ENCODE assay signal across 10 cellular contexts in the genomic region with DNA sequence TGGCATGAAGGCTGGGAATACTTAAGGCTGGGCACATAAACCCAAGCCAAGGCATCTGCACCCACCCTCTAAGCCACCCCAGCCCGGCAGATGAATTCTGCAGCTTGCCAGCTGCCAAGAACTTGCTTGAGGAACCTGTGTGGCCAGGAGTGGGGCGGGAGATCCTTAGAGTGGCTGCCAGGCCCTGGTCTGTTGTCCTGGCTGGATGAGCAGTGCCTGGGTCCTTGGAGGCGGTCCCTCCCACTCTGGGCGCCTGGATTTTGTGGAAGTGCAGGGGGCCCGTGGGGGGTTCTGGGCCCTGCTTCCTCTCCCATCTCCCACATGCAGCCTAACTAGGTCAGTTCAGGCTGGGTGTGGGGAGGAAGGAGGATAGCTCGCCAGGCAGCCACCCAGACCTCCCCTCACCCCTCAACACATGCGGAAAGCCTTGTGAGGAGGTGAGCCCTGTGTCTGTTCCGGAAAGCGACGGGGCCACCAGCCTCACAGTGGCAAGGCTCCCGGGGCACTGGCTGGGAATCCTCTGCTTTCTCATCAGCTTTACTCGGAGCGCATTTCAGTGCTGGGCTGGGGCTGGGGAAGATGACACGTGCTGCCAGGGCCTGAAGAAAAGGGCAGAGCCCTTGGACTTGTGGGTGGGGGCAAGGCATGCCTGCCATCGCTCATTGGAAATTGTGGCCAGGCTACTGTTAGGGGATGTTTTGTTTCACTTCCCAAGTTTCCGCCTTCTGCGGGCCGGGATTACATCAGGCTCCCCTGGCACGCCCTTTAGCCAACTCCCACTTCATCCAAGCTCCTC. TPM values are rescaled to one million over a fixed set of nuclear protein-coding genes. Genes with fewer than 3 reads are reported as not detected.
DNase-seq lines count a peak whose midpoint lies in the region; FAIRE-seq and TF ChIP-seq lines count a peak whose summit lies in the region.
"Had no signal": no experiment of that assay in that cellular context is flagged by ENCODE, and none has a peak within 500 bp of the region (broad histone marks: within the 10 kb centered on the region; RNA-seq: fewer than 3 reads in every experiment).

No MANE protein-coding gene starts in this region.

- peaks cover 10% of the 10 kb centered on the region for H3K4me1 ChIP-seq in keratinocyte (ENCODE audit: control insufficient read depth, extremely low read depth, insufficient read depth, low read length)

- no peak for TF ChIP-seq CTCF in keratinocyte (optimal IDR thresholded peaks at IDR 0.05 in 1 of 3, IDR thresholded peaks at IDR 0.05 in 1 of 3, conservative IDR thresholded peaks at IDR 0.05 in 1 of 3; ENCODE audit: extremely low read depth in 1 of 3, insufficient read depth in 2 of 3, low read length in 3 of 3)

- DNase-seq in HK-2 (ENCODE audit: unreplicated experiment) (peak; percentile 50), astrocyte of the hippocampus (ENCODE audit: low read depth, low spot score) (peak; percentile 35), keratinocyte (ENCODE audit: low read depth, low spot score) (no peak), substantia nigra (lab: John Stamatoyannopoulos, UW) (peak in 35 of 49 donors; percentile 20 to 83 (median 60)), KG1 (lab: John Stamatoyannopoulos, UW) (no peak), GM12891 (ENCODE audit: insufficient read length, low spot score) (no peak), GF-D8 (lab: John Stamatoyannopoulos, UW) (no peak)
- no peak for DNase-seq in activated naive CD8-positive, alpha-beta T cell treated with anti-CD3 and anti-CD28 coated beads for 36 hours
- DNase-seq: T-helper 17 cell had no signal

- H3K27me3 Mint-ChIP-seq in activated naive CD8-positive, alpha-beta T cell treated with anti-CD3 and anti-CD28 coated beads for 36 hours, result peaks cover 4% of the 10 kb centered on the region

- peaks cover 50% of the 10 kb centered on the region for H3K27me3 ChIP-seq in keratinocyte (ENCODE audit: control insufficient read depth, extremely low read depth, insufficient read depth, low read length)

- H2AFZ ChIP-seq in keratinocyte (ENCODE audit: control insufficient read depth, low read length), result peak overlapping the region; percentile 33

- dilution Hi-C loops in keratinocyte (cut with MboI; ENCODE audit: extremely low pct_ligation_motif_present, low sequenced_read_pairs), result no loop called here

- TF ChIP-seq POLR2A in GM12891 (IDR thresholded peaks at IDR 0.05; ENCODE audit: low read depth, low read length), result no peak

- peak overlapping the region; percentile 63 for H3K4me2 ChIP-seq in keratinocyte (ENCODE audit: control insufficient read depth, extremely low read depth, insufficient read depth, low read depth, low read length)

- no peak overlapping the region for H3K4me3 ChIP-seq in keratinocyte (ENCODE audit: control insufficient read depth in 2 of 3, extremely low read depth in 1 of 3, insufficient read depth in 2 of 3, low read depth in 1 of 3, low read length in 3 of 3)

- no peak overlapping the region for H3K27ac Mint-ChIP-seq in activated naive CD8-positive, alpha-beta T cell treated with anti-CD3 and anti-CD28 coated beads for 36 hours
- H3K27ac Mint-ChIP-seq: mesothelial cell of epicardium had no signal

- H3K36me3 Mint-ChIP-seq in activated naive CD8-positive, alpha-beta T cell treated with anti-CD3 and anti-CD28 coated beads for 36 hours, result no peaks in the 10 kb centered on the region
- H3K36me3 Mint-ChIP-seq: mesothelial cell of epicardium had no signal

- H3K79me2 ChIP-seq in keratinocyte (ENCODE audit: control insufficient read depth, insufficient read depth, low read length), result no peaks in the 10 kb centered on the region

- no peaks in the 10 kb centered on the region for H3K4me1 Mint-ChIP-seq in activated naive CD8-positive, alpha-beta T cell treated with anti-CD3 and anti-CD28 coated beads for 36 hours

- no peaks in the 10 kb centered on the region for H3K9me3 ChIP-seq in keratinocyte (ENCODE audit: control insufficient read depth, low read depth, low read length)

- FAIRE-seq in keratinocyte (lab: Jason Lieb, UNC) (no peak), GM12891 (lab: Jason Lieb, UNC) (no peak)

- H3K36me3 ChIP-seq in keratinocyte (ENCODE audit: control insufficient read depth in 2 of 2, extremely low read depth in 1 of 2, insufficient read depth in 2 of 2, low read length in 2 of 2), result no peaks in the 10 kb centered on the region

- H3K9me1 ChIP-seq in keratinocyte (ENCODE audit: control insufficient read depth, extremely low read depth, insufficient read depth, low read length), result no peaks in the 10 kb centered on the region

- no peaks in the 10 kb centered on the region for H4K20me1 ChIP-seq in keratinocyte (ENCODE audit: control insufficient read depth, extremely low read depth, insufficient read depth, low read length)

- H3K4me3 Mint-ChIP-seq in activated naive CD8-positive, alpha-beta T cell treated with anti-CD3 and anti-CD28 coated beads for 36 hours, result no peak overlapping the region
- H3K4me3 Mint-ChIP-seq: mesothelial cell of epicardium, T-helper 17 cell had no signal

- H3K9ac ChIP-seq in keratinocyte (ENCODE audit: control insufficient read depth, extremely low read depth, insufficient read depth, low read length), result peak overlapping the region; percentile 9

- H3K27ac ChIP-seq in keratinocyte (ENCODE audit: control insufficient read depth, insufficient read depth, low read length) (no peak overlapping the region), substantia nigra (ENCODE audit: low read depth, low read length, poor library complexity, severe bottlenecking) (no peak overlapping the region)

- no peaks in the 10 kb centered on the region for H3K9me3 Mint-ChIP-seq in activated naive CD8-positive, alpha-beta T cell treated with anti-CD3 and anti-CD28 coated beads for 36 hours
- H3K9me3 Mint-ChIP-seq: mesothelial cell of epicardium had no signal

TF ChIP-seq in GM12891, 5 proteins besides CTCF, POLR2A, EP300 and RAD21:
- TF ChIP-seq PAX5 (IDR thresholded peaks at IDR 0.05; ENCODE audit: insufficient read depth, low read length, severe bottlenecking) (no peak), POU2F2 (IDR thresholded peaks at IDR 0.05; ENCODE audit: low read depth, low read length) (no peak), SPI1 (IDR thresholded peaks at IDR 0.05; ENCODE audit: low read depth, low read length) (no peak), POLR2AphosphoS5 (IDR thresholded peaks at IDR 0.05; ENCODE audit: low read depth, low read length) (no peak), TAF1 (IDR thresholded peaks at IDR 0.05; ENCODE audit: low read depth, low read length) (no peak)

RNA-seq across cellular contexts. Expression of gene DAGLA, which starts 8.4 kb away (rescaled TPM):
- 0.03 to 0.08 TPM (median 0.04 TPM) in 3 replicates for polyA plus RNA-seq in keratinocyte
- polyA plus RNA-seq in keratinocyte (2011; ENCODE audit: low read depth), result not detected
- polyA plus RNA-seq in keratinocyte (2011; cell fraction: cytosol; rRNA removed), result 0.04 TPM in 2 replicates
- 0.20 and 0.23 TPM in 2 replicates for polyA plus RNA-seq in keratinocyte (2011; cell fraction: nucleus; rRNA removed)
- polyA plus RNA-seq in keratinocyte (2012; ENCODE audit: low replicate concordance), result 0.14 TPM in 1 of 2 replicates, not detected in the other
- 0.07 to 0.26 TPM (median 0.10 TPM) in 3 replicates for polyA minus RNA-seq in keratinocyte
- polyA minus RNA-seq in keratinocyte (2011; cell fraction: cytosol; rRNA and poly(A)+ RNA removed), result 0.58 TPM
- polyA minus RNA-seq in keratinocyte (2011; cell fraction: nucleus; rRNA and poly(A)+ RNA removed), result 0.31 and 0.42 TPM in 2 replicates
- polyA plus RNA-seq in GM12891 (2012; ENCODE audit: low read depth, missing spikeins), result 0.04 TPM
- total RNA-seq in activated naive CD8-positive, alpha-beta T cell treated with anti-CD3 and anti-CD28 coated beads for 36 hours, result under 1 TPM; 0.12 to 0.22 TPM

Comparison
In these comparisons a context has a peak if more than half of its experiments do, and no peak if none do; other contexts are left out.
1. DNase-seq: peak in HK-2 (single experiment), astrocyte of the hippocampus (single experiment) and substantia nigra (35 of 49); none in keratinocyte (single experiment), KG1 (single experiment), GM12891 (single experiment), GF-D8 (single experiment) and activated naive CD8-positive, alpha-beta T cell treated with anti-CD3 and anti-CD28 coated beads for 36 hours (single experiment).